In the genomic region with DNA sequence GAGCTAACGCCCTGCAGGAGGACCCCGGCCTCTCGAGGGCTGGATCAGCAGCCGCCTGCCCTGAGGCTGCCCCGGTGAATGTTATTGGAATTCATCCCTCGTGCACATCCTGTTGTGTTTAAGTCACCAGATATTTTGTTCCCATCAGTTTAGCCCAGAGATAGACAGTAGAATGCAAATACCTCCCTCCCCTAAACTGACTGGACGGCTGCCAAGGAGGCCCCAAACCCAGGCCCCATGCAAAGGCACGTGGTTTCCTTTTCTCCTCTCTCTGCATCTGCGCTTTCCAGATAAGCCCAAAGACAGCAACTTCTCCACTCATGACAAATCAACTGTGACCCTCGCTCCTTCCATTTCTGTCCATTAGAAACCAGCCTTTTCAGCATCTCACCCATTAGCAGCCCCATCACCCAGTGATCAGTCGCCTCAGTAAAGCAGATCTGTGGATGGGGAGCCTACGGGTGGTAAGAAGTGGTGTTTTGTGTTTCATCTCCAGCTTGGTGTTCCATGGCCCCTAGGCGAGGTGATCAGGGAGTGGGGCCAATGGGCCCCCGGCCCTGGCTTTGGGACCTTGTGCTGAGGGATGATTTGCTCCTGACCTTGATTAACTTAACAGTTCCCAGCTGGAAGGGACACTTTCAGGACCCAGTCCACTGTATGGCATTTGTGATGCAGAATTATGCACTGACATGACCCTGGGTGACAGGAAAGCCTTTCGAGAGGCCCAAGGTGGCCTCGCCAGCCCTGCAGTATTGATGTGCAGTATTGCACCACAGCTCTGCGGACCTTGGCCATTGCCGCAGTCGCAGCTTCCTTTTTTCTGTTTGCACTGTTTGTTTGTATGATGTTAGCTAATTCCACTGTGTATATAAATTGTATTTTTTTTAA, we compare ENCODE assay signal across 1 cellular context.
TF ChIP-seq lines count a peak whose summit lies in the region.

No MANE protein-coding gene starts in this region.

TF ChIP-seq in HepG2, 621 proteins besides CTCF, POLR2A, EP300 and RAD21 (continued from another document and continues in another):
- TF ChIP-seq, protein P1, sequence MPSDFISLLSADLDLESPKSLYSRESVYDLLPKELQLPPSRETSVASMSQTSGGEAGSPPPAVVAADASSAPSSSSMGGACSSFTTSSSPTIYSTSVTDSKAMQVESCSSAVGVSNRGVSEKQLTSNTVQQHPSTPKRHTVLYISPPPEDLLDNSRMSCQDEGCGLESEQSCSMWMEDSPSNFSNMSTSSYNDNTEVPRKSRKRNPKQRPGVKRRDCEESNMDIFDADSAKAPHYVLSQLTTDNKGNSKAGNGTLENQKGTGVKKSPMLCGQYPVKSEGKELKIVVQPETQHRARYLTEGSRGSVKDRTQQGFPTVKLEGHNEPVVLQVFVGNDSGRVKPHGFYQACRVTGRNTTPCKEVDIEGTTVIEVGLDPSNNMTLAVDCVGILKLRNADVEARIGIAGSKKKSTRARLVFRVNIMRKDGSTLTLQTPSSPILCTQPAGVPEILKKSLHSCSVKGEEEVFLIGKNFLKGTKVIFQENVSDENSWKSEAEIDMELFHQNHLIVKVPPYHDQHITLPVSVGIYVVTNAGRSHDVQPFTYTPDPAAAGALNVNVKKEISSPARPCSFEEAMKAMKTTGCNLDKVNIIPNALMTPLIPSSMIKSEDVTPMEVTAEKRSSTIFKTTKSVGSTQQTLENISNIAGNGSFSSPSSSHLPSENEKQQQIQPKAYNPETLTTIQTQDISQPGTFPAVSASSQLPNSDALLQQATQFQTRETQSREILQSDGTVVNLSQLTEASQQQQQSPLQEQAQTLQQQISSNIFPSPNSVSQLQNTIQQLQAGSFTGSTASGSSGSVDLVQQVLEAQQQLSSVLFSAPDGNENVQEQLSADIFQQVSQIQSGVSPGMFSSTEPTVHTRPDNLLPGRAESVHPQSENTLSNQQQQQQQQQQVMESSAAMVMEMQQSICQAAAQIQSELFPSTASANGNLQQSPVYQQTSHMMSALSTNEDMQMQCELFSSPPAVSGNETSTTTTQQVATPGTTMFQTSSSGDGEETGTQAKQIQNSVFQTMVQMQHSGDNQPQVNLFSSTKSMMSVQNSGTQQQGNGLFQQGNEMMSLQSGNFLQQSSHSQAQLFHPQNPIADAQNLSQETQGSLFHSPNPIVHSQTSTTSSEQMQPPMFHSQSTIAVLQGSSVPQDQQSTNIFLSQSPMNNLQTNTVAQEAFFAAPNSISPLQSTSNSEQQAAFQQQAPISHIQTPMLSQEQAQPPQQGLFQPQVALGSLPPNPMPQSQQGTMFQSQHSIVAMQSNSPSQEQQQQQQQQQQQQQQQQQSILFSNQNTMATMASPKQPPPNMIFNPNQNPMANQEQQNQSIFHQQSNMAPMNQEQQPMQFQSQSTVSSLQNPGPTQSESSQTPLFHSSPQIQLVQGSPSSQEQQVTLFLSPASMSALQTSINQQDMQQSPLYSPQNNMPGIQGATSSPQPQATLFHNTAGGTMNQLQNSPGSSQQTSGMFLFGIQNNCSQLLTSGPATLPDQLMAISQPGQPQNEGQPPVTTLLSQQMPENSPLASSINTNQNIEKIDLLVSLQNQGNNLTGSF (CRISPR knock-in tag; IDR thresholded peaks at IDR 0.05) = 0 out of 2 replicates have a peak, but pooled peaks have one; percentile 66
- TF ChIP-seq ZNF432 (CRISPR knock-in tag; IDR thresholded peaks at IDR 0.05; ENCODE audit: borderline replicate concordance) (no peak), ZFP41 (CRISPR knock-in tag; IDR thresholded peaks at IDR 0.05; ENCODE audit: borderline replicate concordance) (no peak), ZNF253 (CRISPR knock-in tag; IDR thresholded peaks at IDR 0.05; ENCODE audit: borderline replicate concordance) (no peak), ZBTB1 (CRISPR knock-in tag; IDR thresholded peaks at IDR 0.05; ENCODE audit: borderline replicate concordance) (no peak), SNAI1 (CRISPR knock-in tag; IDR thresholded peaks at IDR 0.05; ENCODE audit: borderline replicate concordance) (no peak), BRD4 (CRISPR knock-in tag; IDR thresholded peaks at IDR 0.05) (0 out of 2 replicates have a peak, but pooled peaks have one; percentile 56), ZSCAN22 (CRISPR knock-in tag; IDR thresholded peaks at IDR 0.05) (no peak; the same call in 1 of the 2 replicates), PCBP1 (IDR thresholded peaks at IDR 0.05; ENCODE audit: borderline replicate concordance, low read depth, low read length) (no peak), RORA (CRISPR knock-in tag; IDR thresholded peaks at IDR 0.05) (0 out of 2 replicates have a peak, but pooled peaks have one; percentile 83), LCORL (IDR thresholded peaks at IDR 0.05) (peak; percentile 54; the same call in 1 of the 2 replicates), LCORL (CRISPR knock-in tag; IDR thresholded peaks at IDR 0.05) (peak; percentile 82), SNAPC2 (CRISPR knock-in tag; IDR thresholded peaks at IDR 0.05) (no peak), MAFG (CRISPR knock-in tag; IDR thresholded peaks at IDR 0.05) (no peak), ZNF83 (CRISPR knock-in tag; IDR thresholded peaks at IDR 0.05; ENCODE audit: borderline replicate concordance) (no peak), NFIC (IDR thresholded peaks at IDR 0.05; ENCODE audit: low read length) (peak; percentile 64), NRL (CRISPR knock-in tag; IDR thresholded peaks at IDR 0.05; ENCODE audit: borderline replicate concordance) (no peak), ZNF777 (CRISPR knock-in tag; IDR thresholded peaks at IDR 0.05) (0 out of 2 replicates have a peak, but pooled peaks have one; percentile 23), ZNF501 (CRISPR knock-in tag; IDR thresholded peaks at IDR 0.05) (peak; percentile 51; the same call in 1 of the 2 replicates), TRIM24 (CRISPR knock-in tag; IDR thresholded peaks at IDR 0.05) (peak; percentile 82), ARHGAP35 (CRISPR knock-in tag; IDR thresholded peaks at IDR 0.05; ENCODE audit: borderline replicate concordance) (no peak; the same call in 1 of the 2 replicates)
- TF ChIP-seq, protein P2, sequence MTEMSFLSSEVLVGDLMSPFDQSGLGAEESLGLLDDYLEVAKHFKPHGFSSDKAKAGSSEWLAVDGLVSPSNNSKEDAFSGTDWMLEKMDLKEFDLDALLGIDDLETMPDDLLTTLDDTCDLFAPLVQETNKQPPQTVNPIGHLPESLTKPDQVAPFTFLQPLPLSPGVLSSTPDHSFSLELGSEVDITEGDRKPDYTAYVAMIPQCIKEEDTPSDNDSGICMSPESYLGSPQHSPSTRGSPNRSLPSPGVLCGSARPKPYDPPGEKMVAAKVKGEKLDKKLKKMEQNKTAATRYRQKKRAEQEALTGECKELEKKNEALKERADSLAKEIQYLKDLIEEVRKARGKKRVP (CRISPR knock-in tag; IDR thresholded peaks at IDR 0.05) = peak in 1 of 2 experiments; percentile 85; a peak in 2 of 4 replicates
- TF ChIP-seq, protein P3, sequence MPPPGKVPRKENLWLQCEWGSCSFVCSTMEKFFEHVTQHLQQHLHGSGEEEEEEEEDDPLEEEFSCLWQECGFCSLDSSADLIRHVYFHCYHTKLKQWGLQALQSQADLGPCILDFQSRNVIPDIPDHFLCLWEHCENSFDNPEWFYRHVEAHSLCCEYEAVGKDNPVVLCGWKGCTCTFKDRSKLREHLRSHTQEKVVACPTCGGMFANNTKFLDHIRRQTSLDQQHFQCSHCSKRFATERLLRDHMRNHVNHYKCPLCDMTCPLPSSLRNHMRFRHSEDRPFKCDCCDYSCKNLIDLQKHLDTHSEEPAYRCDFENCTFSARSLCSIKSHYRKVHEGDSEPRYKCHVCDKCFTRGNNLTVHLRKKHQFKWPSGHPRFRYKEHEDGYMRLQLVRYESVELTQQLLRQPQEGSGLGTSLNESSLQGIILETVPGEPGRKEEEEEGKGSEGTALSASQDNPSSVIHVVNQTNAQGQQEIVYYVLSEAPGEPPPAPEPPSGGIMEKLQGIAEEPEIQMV (CRISPR knock-in tag; IDR thresholded peaks at IDR 0.05; ENCODE audit: low read depth) = peak; percentile 90; the same call in 1 of the 2 replicates
- TF ChIP-seq, protein P4, sequence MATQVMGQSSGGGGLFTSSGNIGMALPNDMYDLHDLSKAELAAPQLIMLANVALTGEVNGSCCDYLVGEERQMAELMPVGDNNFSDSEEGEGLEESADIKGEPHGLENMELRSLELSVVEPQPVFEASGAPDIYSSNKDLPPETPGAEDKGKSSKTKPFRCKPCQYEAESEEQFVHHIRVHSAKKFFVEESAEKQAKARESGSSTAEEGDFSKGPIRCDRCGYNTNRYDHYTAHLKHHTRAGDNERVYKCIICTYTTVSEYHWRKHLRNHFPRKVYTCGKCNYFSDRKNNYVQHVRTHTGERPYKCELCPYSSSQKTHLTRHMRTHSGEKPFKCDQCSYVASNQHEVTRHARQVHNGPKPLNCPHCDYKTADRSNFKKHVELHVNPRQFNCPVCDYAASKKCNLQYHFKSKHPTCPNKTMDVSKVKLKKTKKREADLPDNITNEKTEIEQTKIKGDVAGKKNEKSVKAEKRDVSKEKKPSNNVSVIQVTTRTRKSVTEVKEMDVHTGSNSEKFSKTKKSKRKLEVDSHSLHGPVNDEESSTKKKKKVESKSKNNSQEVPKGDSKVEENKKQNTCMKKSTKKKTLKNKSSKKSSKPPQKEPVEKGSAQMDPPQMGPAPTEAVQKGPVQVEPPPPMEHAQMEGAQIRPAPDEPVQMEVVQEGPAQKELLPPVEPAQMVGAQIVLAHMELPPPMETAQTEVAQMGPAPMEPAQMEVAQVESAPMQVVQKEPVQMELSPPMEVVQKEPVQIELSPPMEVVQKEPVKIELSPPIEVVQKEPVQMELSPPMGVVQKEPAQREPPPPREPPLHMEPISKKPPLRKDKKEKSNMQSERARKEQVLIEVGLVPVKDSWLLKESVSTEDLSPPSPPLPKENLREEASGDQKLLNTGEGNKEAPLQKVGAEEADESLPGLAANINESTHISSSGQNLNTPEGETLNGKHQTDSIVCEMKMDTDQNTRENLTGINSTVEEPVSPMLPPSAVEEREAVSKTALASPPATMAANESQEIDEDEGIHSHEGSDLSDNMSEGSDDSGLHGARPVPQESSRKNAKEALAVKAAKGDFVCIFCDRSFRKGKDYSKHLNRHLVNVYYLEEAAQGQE (IDR thresholded peaks at IDR 0.05; ENCODE audit: borderline replicate concordance in 1 of 2, low read depth in 1 of 2, low read length in 2 of 2) = peak in 1 of 2 experiments; percentile 74; a peak in 3 of 4 replicates
- TF ChIP-seq, protein P5, sequence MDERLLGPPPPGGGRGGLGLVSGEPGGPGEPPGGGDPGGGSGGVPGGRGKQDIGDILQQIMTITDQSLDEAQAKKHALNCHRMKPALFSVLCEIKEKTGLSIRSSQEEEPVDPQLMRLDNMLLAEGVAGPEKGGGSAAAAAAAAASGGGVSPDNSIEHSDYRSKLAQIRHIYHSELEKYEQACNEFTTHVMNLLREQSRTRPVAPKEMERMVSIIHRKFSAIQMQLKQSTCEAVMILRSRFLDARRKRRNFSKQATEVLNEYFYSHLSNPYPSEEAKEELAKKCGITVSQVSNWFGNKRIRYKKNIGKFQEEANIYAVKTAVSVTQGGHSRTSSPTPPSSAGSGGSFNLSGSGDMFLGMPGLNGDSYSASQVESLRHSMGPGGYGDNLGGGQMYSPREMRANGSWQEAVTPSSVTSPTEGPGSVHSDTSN (CRISPR knock-in tag; IDR thresholded peaks at IDR 0.05) = no peak
- TF ChIP-seq, protein P6, sequence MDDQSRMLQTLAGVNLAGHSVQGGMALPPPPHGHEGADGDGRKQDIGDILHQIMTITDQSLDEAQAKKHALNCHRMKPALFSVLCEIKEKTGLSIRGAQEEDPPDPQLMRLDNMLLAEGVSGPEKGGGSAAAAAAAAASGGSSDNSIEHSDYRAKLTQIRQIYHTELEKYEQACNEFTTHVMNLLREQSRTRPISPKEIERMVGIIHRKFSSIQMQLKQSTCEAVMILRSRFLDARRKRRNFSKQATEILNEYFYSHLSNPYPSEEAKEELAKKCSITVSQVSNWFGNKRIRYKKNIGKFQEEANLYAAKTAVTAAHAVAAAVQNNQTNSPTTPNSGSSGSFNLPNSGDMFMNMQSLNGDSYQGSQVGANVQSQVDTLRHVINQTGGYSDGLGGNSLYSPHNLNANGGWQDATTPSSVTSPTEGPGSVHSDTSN (CRISPR knock-in tag; IDR thresholded peaks at IDR 0.05; ENCODE audit: borderline replicate concordance) = no peak
- TF ChIP-seq, protein P7, sequence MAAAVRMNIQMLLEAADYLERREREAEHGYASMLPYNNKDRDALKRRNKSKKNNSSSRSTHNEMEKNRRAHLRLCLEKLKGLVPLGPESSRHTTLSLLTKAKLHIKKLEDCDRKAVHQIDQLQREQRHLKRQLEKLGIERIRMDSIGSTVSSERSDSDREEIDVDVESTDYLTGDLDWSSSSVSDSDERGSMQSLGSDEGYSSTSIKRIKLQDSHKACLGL (CRISPR knock-in tag; IDR thresholded peaks at IDR 0.05) = peak; percentile 60; the same call in 1 of the 2 replicates
- TF ChIP-seq, protein P8, sequence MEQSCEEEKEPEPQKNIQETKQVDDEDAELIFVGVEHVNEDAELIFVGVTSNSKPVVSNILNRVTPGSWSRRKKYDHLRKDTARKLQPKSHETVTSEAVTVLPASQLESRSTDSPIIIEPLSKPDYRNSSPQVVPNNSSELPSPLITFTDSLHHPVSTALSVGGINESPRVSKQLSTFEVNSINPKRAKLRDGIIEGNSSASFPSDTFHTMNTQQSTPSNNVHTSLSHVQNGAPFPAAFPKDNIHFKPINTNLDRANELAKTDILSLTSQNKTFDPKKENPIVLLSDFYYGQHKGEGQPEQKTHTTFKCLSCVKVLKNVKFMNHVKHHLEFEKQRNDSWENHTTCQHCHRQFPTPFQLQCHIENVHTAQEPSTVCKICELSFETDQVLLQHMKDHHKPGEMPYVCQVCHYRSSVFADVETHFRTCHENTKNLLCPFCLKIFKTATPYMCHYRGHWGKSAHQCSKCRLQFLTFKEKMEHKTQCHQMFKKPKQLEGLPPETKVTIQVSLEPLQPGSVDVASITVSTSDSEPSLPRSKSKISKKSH (CRISPR knock-in tag; IDR thresholded peaks at IDR 0.05; ENCODE audit: borderline replicate concordance) = 0 out of 2 replicates have a peak, but pooled peaks have one; percentile 9
- TF ChIP-seq, protein P9, sequence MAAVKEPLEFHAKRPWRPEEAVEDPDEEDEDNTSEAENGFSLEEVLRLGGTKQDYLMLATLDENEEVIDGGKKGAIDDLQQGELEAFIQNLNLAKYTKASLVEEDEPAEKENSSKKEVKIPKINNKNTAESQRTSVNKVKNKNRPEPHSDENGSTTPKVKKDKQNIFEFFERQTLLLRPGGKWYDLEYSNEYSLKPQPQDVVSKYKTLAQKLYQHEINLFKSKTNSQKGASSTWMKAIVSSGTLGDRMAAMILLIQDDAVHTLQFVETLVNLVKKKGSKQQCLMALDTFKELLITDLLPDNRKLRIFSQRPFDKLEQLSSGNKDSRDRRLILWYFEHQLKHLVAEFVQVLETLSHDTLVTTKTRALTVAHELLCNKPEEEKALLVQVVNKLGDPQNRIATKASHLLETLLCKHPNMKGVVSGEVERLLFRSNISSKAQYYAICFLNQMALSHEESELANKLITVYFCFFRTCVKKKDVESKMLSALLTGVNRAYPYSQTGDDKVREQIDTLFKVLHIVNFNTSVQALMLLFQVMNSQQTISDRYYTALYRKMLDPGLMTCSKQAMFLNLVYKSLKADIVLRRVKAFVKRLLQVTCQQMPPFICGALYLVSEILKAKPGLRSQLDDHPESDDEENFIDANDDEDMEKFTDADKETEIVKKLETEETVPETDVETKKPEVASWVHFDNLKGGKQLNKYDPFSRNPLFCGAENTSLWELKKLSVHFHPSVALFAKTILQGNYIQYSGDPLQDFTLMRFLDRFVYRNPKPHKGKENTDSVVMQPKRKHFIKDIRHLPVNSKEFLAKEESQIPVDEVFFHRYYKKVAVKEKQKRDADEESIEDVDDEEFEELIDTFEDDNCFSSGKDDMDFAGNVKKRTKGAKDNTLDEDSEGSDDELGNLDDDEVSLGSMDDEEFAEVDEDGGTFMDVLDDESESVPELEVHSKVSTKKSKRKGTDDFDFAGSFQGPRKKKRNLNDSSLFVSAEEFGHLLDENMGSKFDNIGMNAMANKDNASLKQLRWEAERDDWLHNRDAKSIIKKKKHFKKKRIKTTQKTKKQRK (IDR thresholded peaks at IDR 0.05; ENCODE audit: low read length) = no peak
- TF ChIP-seq, protein P10, sequence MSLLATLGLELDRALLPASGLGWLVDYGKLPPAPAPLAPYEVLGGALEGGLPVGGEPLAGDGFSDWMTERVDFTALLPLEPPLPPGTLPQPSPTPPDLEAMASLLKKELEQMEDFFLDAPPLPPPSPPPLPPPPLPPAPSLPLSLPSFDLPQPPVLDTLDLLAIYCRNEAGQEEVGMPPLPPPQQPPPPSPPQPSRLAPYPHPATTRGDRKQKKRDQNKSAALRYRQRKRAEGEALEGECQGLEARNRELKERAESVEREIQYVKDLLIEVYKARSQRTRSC (CRISPR knock-in tag; IDR thresholded peaks at IDR 0.05; ENCODE audit: low read depth) = 0 out of 2 replicates have a peak, but pooled peaks have one; percentile 46
